Comparison of ENCODE assay signal across 8 cellular contexts in the genomic region with DNA sequence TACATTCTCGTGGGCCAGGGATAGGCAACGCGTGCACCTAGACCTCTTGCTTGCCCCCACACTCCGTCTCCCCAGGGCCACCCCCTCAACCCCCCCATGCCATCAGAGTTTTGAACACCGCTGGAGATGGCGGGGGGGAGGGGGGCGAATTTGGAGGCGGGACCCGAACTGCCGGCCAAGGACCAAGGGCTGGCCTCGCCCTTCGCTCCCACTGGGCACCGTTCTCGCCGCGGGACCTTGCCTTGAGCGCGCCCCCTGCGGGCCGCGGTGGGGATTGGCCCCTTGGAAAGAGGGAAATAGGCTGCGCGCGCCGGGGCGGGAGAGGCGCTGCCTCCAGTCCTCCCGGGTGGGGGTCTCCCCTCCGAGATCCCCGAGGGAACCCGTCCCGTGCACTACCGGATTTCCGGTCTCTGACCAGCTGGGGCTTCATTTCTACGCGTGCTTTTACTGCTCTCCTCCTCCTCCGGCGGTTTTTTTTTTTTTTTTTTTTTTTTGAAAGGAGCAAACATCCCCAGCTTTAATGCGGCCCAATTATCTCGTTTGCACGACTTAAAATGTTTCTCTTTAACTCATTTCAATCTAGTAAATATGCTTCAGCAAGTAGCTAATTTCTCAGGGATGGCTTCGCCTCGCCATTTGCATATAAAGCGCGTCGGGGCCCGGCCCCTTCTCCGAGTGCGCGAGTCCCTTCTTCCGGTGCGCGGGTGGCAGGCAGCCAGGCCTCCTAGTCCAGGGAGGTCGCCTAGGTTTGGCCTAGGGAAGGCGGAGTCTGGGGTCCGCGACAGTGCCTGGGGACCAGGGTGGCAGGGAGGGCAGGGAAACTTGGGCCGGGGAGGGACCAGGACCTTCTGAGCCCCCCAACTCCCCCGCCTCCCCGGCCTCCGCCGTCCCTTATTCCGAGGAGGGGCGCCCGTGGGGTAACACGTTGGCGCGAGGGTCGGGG. TPM values are rescaled to one million over a fixed set of nuclear protein-coding genes. Genes with fewer than 3 reads are reported as not detected.
DNase-seq lines count a peak whose midpoint lies in the region; ATAC-seq and TF ChIP-seq lines count a peak whose summit lies in the region.

No MANE protein-coding gene starts in this region.

- H3K9me3 ChIP-seq in spleen = no peaks in the 10 kb centered on the region

- in situ Hi-C loops in GM13976 (cut with MboI; ENCODE audit: low sequenced_read_pairs, unreplicated experiment) (loop anchor here (10.0 kb wide), 1 partner anchor 393 kb away; no protein-coding TSS in a partner anchor), brain microvascular endothelial cell (cut with HindIII; ENCODE audit: low pct_ligation_motif_present, low sequenced_read_pairs) (loop anchor here (25.0 kb wide), 1 partner anchor 391 kb away; no protein-coding TSS in a partner anchor)

- TF ChIP-seq POLR2A in spleen (IDR thresholded peaks at IDR 0.05) = no peak

- peak overlapping the region; percentile 54 for H3K27ac ChIP-seq in brain microvascular endothelial cell
- H3K27ac ChIP-seq in spleen = no peak overlapping the region

- intact Hi-C loops in spleen (cut with DNase I; ENCODE audit: low total_unique reads) = no loop called here

- H3K36me3 ChIP-seq in brain microvascular endothelial cell (replicated peaks) (no peaks in the 10 kb centered on the region), spleen (no peaks in the 10 kb centered on the region)

- TF ChIP-seq CTCF in GM13976 (IDR thresholded peaks at IDR 0.05; ENCODE audit: borderline replicate concordance, control extremely low read depth, extremely low read depth, insufficient read depth, missing control alignments) (peak; percentile 58), brain microvascular endothelial cell (IDR thresholded peaks at IDR 0.05; ENCODE audit: low read depth, low read length, missing control alignments) (peak; percentile 89), spleen (IDR thresholded peaks at IDR 0.05 in 8 of 11, conservative IDR thresholded peaks at IDR 0.05 in 3 of 11) (peak in 8 of 11 experiments; percentile 33 to 70 (median 60))

- H3K4me1 ChIP-seq in spleen = peaks cover 0 to 31% (median 18%) of the 10 kb centered on the region in 6 donors

- H3K4me3 ChIP-seq in brain microvascular endothelial cell (ENCODE audit: low read depth, low read length) (peak overlapping the region; percentile 53), spleen (peak overlapping the region in 6 of 8 donors; percentile 15 to 48 (median 19))

- H3K27me3 ChIP-seq in brain microvascular endothelial cell (replicated peaks) (peaks cover 2% of the 10 kb centered on the region), spleen (replicated peaks in 1 of 7) (peaks cover 12 to 100% (median 88%) of the 10 kb centered on the region in 7 donors)

- 4 to 9% (median 6%) methylated on average over 62 to 69 of the region's 69 CpGs for WGBS in spleen, 5 donors

- ATAC-seq in HG02642 (IDR thresholded peaks at IDR 0.05; ENCODE audit: poor library complexity, unreplicated experiment) (no peak), HG03108 (IDR thresholded peaks at IDR 0.05; ENCODE audit: unreplicated experiment) (no peak)

- DNase-seq in AG08395 (ENCODE audit: low spot score) (peak; percentile 78), GM13976 (ENCODE audit: low spot score) (peak; percentile 79), NCI-H748 treated with DMSO at 0.1 percent for 48 hours (lab: John Stamatoyannopoulos, UW) (peak; percentile 32), brain microvascular endothelial cell (peak; percentile 49), iPS-NIHi7 (ENCODE audit: extremely low spot score) (peak; percentile 81), spleen (no peak)

RNA-seq across cellular contexts. Expression of a gene that starts 10.1 kb away (rescaled TPM):
- total RNA-seq in spleen = under 1 TPM in 1 of 7 donors, not detected in 6; 0.69 TPM
- not detected for polyA plus RNA-seq in spleen
